ENCODE assay signal across 1 cellular context in genomic region chr19:10695401-10696398, GRCh38.
TF ChIP-seq lines count a peak whose summit lies in the region.

No MANE protein-coding gene starts in this region.

TF ChIP-seq in HepG2, 621 proteins besides CTCF, POLR2A, EP300 and RAD21 (continued from another document and continues in another):
- TF ChIP-seq, protein P1, sequence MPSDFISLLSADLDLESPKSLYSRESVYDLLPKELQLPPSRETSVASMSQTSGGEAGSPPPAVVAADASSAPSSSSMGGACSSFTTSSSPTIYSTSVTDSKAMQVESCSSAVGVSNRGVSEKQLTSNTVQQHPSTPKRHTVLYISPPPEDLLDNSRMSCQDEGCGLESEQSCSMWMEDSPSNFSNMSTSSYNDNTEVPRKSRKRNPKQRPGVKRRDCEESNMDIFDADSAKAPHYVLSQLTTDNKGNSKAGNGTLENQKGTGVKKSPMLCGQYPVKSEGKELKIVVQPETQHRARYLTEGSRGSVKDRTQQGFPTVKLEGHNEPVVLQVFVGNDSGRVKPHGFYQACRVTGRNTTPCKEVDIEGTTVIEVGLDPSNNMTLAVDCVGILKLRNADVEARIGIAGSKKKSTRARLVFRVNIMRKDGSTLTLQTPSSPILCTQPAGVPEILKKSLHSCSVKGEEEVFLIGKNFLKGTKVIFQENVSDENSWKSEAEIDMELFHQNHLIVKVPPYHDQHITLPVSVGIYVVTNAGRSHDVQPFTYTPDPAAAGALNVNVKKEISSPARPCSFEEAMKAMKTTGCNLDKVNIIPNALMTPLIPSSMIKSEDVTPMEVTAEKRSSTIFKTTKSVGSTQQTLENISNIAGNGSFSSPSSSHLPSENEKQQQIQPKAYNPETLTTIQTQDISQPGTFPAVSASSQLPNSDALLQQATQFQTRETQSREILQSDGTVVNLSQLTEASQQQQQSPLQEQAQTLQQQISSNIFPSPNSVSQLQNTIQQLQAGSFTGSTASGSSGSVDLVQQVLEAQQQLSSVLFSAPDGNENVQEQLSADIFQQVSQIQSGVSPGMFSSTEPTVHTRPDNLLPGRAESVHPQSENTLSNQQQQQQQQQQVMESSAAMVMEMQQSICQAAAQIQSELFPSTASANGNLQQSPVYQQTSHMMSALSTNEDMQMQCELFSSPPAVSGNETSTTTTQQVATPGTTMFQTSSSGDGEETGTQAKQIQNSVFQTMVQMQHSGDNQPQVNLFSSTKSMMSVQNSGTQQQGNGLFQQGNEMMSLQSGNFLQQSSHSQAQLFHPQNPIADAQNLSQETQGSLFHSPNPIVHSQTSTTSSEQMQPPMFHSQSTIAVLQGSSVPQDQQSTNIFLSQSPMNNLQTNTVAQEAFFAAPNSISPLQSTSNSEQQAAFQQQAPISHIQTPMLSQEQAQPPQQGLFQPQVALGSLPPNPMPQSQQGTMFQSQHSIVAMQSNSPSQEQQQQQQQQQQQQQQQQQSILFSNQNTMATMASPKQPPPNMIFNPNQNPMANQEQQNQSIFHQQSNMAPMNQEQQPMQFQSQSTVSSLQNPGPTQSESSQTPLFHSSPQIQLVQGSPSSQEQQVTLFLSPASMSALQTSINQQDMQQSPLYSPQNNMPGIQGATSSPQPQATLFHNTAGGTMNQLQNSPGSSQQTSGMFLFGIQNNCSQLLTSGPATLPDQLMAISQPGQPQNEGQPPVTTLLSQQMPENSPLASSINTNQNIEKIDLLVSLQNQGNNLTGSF (CRISPR knock-in tag; IDR thresholded peaks at IDR 0.05), result peak; percentile 91; the same call in 1 of the 2 replicates
- TF ChIP-seq HNRNPK (IDR thresholded peaks at IDR 0.05; ENCODE audit: low read depth, low read length, poor library complexity, severe bottlenecking), result no peak
- TF ChIP-seq, protein P2, sequence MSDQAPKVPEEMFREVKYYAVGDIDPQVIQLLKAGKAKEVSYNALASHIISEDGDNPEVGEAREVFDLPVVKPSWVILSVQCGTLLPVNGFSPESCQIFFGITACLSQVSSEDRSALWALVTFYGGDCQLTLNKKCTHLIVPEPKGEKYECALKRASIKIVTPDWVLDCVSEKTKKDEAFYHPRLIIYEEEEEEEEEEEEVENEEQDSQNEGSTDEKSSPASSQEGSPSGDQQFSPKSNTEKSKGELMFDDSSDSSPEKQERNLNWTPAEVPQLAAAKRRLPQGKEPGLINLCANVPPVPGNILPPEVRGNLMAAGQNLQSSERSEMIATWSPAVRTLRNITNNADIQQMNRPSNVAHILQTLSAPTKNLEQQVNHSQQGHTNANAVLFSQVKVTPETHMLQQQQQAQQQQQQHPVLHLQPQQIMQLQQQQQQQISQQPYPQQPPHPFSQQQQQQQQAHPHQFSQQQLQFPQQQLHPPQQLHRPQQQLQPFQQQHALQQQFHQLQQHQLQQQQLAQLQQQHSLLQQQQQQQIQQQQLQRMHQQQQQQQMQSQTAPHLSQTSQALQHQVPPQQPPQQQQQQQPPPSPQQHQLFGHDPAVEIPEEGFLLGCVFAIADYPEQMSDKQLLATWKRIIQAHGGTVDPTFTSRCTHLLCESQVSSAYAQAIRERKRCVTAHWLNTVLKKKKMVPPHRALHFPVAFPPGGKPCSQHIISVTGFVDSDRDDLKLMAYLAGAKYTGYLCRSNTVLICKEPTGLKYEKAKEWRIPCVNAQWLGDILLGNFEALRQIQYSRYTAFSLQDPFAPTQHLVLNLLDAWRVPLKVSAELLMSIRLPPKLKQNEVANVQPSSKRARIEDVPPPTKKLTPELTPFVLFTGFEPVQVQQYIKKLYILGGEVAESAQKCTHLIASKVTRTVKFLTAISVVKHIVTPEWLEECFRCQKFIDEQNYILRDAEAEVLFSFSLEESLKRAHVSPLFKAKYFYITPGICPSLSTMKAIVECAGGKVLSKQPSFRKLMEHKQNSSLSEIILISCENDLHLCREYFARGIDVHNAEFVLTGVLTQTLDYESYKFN (CRISPR knock-in tag; conservative IDR thresholded peaks at IDR 0.05), result 0 out of 2 replicates have a peak, but pooled peaks have one; percentile 36
- TF ChIP-seq ZNF124 (CRISPR knock-in tag; IDR thresholded peaks at IDR 0.05), result peak; percentile 85
- no peak; the same call in 1 of the 2 replicates for TF ChIP-seq CBFB (CRISPR knock-in tag; IDR thresholded peaks at IDR 0.05)
- peak; percentile 95 for TF ChIP-seq IKZF4 (CRISPR knock-in tag; IDR thresholded peaks at IDR 0.05; ENCODE audit: borderline replicate concordance, low read depth, not compliant biosample characterization)
- TF ChIP-seq CENPX (CRISPR knock-in tag; IDR thresholded peaks at IDR 0.05), result no peak
- peak; percentile 73; the same call in 1 of the 2 replicates for TF ChIP-seq ZNF639 (CRISPR knock-in tag; conservative IDR thresholded peaks at IDR 0.05)
- TF ChIP-seq ZNF558 (CRISPR knock-in tag; IDR thresholded peaks at IDR 0.05; ENCODE audit: borderline replicate concordance), result peak; percentile 92; the same call in 1 of the 2 replicates
- TF ChIP-seq PHF21A (CRISPR knock-in tag; IDR thresholded peaks at IDR 0.05), result no peak; the same call in 1 of the 2 replicates
- TF ChIP-seq NR2C2 (CRISPR knock-in tag; IDR thresholded peaks at IDR 0.05; ENCODE audit: borderline replicate concordance), result 0 out of 2 replicates have a peak, but pooled peaks have one; percentile 19
- TF ChIP-seq ZNF607 (CRISPR knock-in tag; IDR thresholded peaks at IDR 0.05; ENCODE audit: borderline replicate concordance), result peak; percentile 92
- no peak for TF ChIP-seq RBFOX2 (IDR thresholded peaks at IDR 0.05; ENCODE audit: low read depth, low read length)
- TF ChIP-seq, protein P3, sequence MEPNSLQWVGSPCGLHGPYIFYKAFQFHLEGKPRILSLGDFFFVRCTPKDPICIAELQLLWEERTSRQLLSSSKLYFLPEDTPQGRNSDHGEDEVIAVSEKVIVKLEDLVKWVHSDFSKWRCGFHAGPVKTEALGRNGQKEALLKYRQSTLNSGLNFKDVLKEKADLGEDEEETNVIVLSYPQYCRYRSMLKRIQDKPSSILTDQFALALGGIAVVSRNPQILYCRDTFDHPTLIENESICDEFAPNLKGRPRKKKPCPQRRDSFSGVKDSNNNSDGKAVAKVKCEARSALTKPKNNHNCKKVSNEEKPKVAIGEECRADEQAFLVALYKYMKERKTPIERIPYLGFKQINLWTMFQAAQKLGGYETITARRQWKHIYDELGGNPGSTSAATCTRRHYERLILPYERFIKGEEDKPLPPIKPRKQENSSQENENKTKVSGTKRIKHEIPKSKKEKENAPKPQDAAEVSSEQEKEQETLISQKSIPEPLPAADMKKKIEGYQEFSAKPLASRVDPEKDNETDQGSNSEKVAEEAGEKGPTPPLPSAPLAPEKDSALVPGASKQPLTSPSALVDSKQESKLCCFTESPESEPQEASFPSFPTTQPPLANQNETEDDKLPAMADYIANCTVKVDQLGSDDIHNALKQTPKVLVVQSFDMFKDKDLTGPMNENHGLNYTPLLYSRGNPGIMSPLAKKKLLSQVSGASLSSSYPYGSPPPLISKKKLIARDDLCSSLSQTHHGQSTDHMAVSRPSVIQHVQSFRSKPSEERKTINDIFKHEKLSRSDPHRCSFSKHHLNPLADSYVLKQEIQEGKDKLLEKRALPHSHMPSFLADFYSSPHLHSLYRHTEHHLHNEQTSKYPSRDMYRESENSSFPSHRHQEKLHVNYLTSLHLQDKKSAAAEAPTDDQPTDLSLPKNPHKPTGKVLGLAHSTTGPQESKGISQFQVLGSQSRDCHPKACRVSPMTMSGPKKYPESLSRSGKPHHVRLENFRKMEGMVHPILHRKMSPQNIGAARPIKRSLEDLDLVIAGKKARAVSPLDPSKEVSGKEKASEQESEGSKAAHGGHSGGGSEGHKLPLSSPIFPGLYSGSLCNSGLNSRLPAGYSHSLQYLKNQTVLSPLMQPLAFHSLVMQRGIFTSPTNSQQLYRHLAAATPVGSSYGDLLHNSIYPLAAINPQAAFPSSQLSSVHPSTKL (CRISPR knock-in tag; IDR thresholded peaks at IDR 0.05), result peak; percentile 39; the same call in 1 of the 2 replicates
- TF ChIP-seq ZNF703 (CRISPR knock-in tag; IDR thresholded peaks at IDR 0.05; ENCODE audit: borderline replicate concordance), result 0 out of 2 replicates have a peak, but pooled peaks have one; percentile 34
- TF ChIP-seq KMT2A (CRISPR knock-in tag; IDR thresholded peaks at IDR 0.05), result no peak; the same call in 1 of the 2 replicates
- TF ChIP-seq POGZ (CRISPR knock-in tag; IDR thresholded peaks at IDR 0.05), result no peak
- TF ChIP-seq ZSCAN9 (CRISPR knock-in tag; IDR thresholded peaks at IDR 0.05; ENCODE audit: borderline replicate concordance), result peak; percentile 98
- no peak for TF ChIP-seq TCF7L2 (IDR thresholded peaks at IDR 0.05; ENCODE audit: low read depth, low read length)
- peak; percentile 95 for TF ChIP-seq ZNF781 (CRISPR knock-in tag; IDR thresholded peaks at IDR 0.05; ENCODE audit: borderline replicate concordance, not compliant biosample characterization)
- 0 out of 2 replicates have a peak, but pooled peaks have one; percentile 53 for TF ChIP-seq ZNF276 (CRISPR knock-in tag; IDR thresholded peaks at IDR 0.05; ENCODE audit: low read depth)
- TF ChIP-seq, protein P4, sequence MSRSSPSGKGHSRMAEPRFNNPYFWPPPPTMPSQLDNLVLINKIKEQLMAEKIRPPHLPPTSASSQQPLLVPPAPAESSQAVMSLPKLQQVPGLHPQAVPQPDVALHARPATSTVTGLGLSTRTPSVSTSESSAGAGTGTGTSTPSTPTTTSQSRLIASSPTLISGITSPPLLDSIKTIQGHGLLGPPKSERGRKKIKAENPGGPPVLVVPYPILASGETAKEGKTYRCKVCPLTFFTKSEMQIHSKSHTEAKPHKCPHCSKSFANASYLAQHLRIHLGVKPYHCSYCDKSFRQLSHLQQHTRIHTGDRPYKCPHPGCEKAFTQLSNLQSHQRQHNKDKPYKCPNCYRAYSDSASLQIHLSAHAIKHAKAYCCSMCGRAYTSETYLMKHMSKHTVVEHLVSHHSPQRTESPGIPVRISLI (CRISPR knock-in tag; IDR thresholded peaks at IDR 0.05; ENCODE audit: borderline replicate concordance), result peak; percentile 30; the same call in 1 of the 2 replicates
- peak; percentile 78; the same call in 1 of the 2 replicates for TF ChIP-seq ZNF264 (CRISPR knock-in tag; IDR thresholded peaks at IDR 0.05)
- TF ChIP-seq STAT6 (CRISPR knock-in tag; IDR thresholded peaks at IDR 0.05; ENCODE audit: borderline replicate concordance), result no peak
- TF ChIP-seq FOSL2 (CRISPR knock-in tag; IDR thresholded peaks at IDR 0.05), result peak; percentile 71
- TF ChIP-seq ZIK1 (CRISPR knock-in tag; IDR thresholded peaks at IDR 0.05; ENCODE audit: borderline replicate concordance, low read depth), result peak; percentile 82; the same call in 1 of the 2 replicates
- peak; percentile 82; the same call in 1 of the 2 replicates for TF ChIP-seq YEATS2 (CRISPR knock-in tag; IDR thresholded peaks at IDR 0.05; ENCODE audit: borderline replicate concordance)
- peak; percentile 66 for TF ChIP-seq TBX2 (CRISPR knock-in tag; IDR thresholded peaks at IDR 0.05; ENCODE audit: borderline replicate concordance)
- TF ChIP-seq BCLAF1 (IDR thresholded peaks at IDR 0.05), result no peak
- TF ChIP-seq KLF16 (CRISPR knock-in tag; IDR thresholded peaks at IDR 0.05), result peak; percentile 88 to 96; a peak in 2 of 4 replicates
